Comparison of ENCODE assay signal across 8 cellular contexts in genomic region chr11:64877390-64878222, GRCh38. TPM values are rescaled to one million over a fixed set of nuclear protein-coding genes. Genes with fewer than 3 reads are reported as not detected.
DNase-seq lines count a peak whose midpoint lies in the region; ATAC-seq and TF ChIP-seq lines count a peak whose summit lies in the region.

No MANE protein-coding gene starts in this region.

- no CpG with 5 or more reads among the region's 41 CpGs for WGBS in iPS DF 6.9 (ENCODE audit: insufficient coverage, insufficient read length)

- no peaks in the 10 kb centered on the region; the same call in 1 of the 2 replicates for H3K27me3 ChIP-seq in iPS DF 6.9 (ENCODE audit: control insufficient read depth, insufficient read depth, low read length)

- peak overlapping the region; percentile 89 for H3K27ac Mint-ChIP-seq in activated T-helper 17 cell treated with anti-CD3 and anti-CD28 coated beads, Interleukin-2, amount 50 U/mL, for 72 hours
- H3K27ac Mint-ChIP-seq in stimulated activated memory B cell treated with anti-CD40 and anti-IgM and Interleukin-4, amounts not matched to agents 10 μg/mL and 1 μg/mL and 100 μg/mL, for 72 hours, result peak overlapping the region; percentile 86

- no peak for TF ChIP-seq CTCF in GM10266 (IDR thresholded peaks at IDR 0.05; ENCODE audit: control insufficient read depth, insufficient read depth, low read depth, missing control alignments)

- H3K9me3 ChIP-seq in iPS DF 6.9 (ENCODE audit: control insufficient read depth, insufficient read depth, low read length), result no peaks in the 10 kb centered on the region

- peaks cover 9% of the 10 kb centered on the region for H3K4me1 ChIP-seq in iPS DF 6.9 (ENCODE audit: control insufficient read depth, insufficient read depth, low read length)

- peaks cover 56% of the 10 kb centered on the region for H3K36me3 Mint-ChIP-seq in activated T-helper 17 cell treated with anti-CD3 and anti-CD28 coated beads, Interleukin-2, amount 50 U/mL, for 72 hours (ENCODE audit: low read depth)
- peaks cover 47% of the 10 kb centered on the region for H3K36me3 Mint-ChIP-seq in stimulated activated memory B cell treated with anti-CD40 and anti-IgM and Interleukin-4, amounts not matched to agents 10 μg/mL and 1 μg/mL and 100 μg/mL, for 72 hours

- no peaks in the 10 kb centered on the region for H3K9me3 Mint-ChIP-seq in activated T-helper 17 cell treated with anti-CD3 and anti-CD28 coated beads, Interleukin-2, amount 50 U/mL, for 72 hours
- H3K9me3 Mint-ChIP-seq in stimulated activated memory B cell treated with anti-CD40 and anti-IgM and Interleukin-4, amounts not matched to agents 10 μg/mL and 1 μg/mL and 100 μg/mL, for 72 hours, result no peaks in the 10 kb centered on the region

- ATAC-seq in HG02970 (IDR thresholded peaks at IDR 0.05; ENCODE audit: low FRiP score, unreplicated experiment), result peak; percentile 0
- peak; percentile 15 for ATAC-seq in activated T-helper 17 cell treated with anti-CD3 and anti-CD28 coated beads, Interleukin-2, amount 50 U/mL, for 72 hours (replicated peaks)
- ATAC-seq in stimulated activated memory B cell treated with anti-CD40 and anti-IgM and Interleukin-4, amounts not matched to agents 10 μg/mL and 1 μg/mL and 100 μg/mL, for 72 hours, result peak; percentile 51
- no peak for ATAC-seq in GM18502 (IDR thresholded peaks at IDR 0.05; ENCODE audit: poor library complexity, unreplicated experiment)
- ATAC-seq in GM21619 (IDR thresholded peaks at IDR 0.05; ENCODE audit: unreplicated experiment), result no peak

- H3K4me1 Mint-ChIP-seq in activated T-helper 17 cell treated with anti-CD3 and anti-CD28 coated beads, Interleukin-2, amount 50 U/mL, for 72 hours, result peaks cover 52% of the 10 kb centered on the region
- H3K4me1 Mint-ChIP-seq in stimulated activated memory B cell treated with anti-CD40 and anti-IgM and Interleukin-4, amounts not matched to agents 10 μg/mL and 1 μg/mL and 100 μg/mL, for 72 hours, result peaks cover 67% of the 10 kb centered on the region

- H3K36me3 ChIP-seq in iPS DF 6.9 (ENCODE audit: control insufficient read depth, insufficient read depth, low read length), result no peaks in the 10 kb centered on the region

- H3K27ac ChIP-seq in iPS DF 6.9 (ENCODE audit: low read length), result no peak overlapping the region

- DNase-seq in GM10266 (ENCODE audit: extremely low spot score) (peak; percentile 73), iPS DF 6.9 (ENCODE audit: low read depth, low spot score) (no peak), Kasumi-1 (lab: John Stamatoyannopoulos, UW) (no peak)

- peak overlapping the region; percentile 99 for H3K4me3 Mint-ChIP-seq in activated T-helper 17 cell treated with anti-CD3 and anti-CD28 coated beads, Interleukin-2, amount 50 U/mL, for 72 hours
- peak overlapping the region; percentile 95 for H3K4me3 Mint-ChIP-seq in stimulated activated memory B cell treated with anti-CD40 and anti-IgM and Interleukin-4, amounts not matched to agents 10 μg/mL and 1 μg/mL and 100 μg/mL, for 72 hours

- peak overlapping the region; percentile 84 for H3K4me3 ChIP-seq in iPS DF 6.9 (ENCODE audit: low read length)

- H3K27me3 Mint-ChIP-seq in activated T-helper 17 cell treated with anti-CD3 and anti-CD28 coated beads, Interleukin-2, amount 50 U/mL, for 72 hours, result no peaks in the 10 kb centered on the region
- no peaks in the 10 kb centered on the region for H3K27me3 Mint-ChIP-seq in stimulated activated memory B cell treated with anti-CD40 and anti-IgM and Interleukin-4, amounts not matched to agents 10 μg/mL and 1 μg/mL and 100 μg/mL, for 72 hours

RNA-seq across cellular contexts. Expression of gene EHD1, which starts 0.8 kb away (rescaled TPM):
- 100 to 1,000 TPM in 1 of 2 donors, 10 to 100 TPM in 1; 96.5 to 107 TPM for total RNA-seq in activated T-helper 17 cell treated with anti-CD3 and anti-CD28 coated beads, Interleukin-2, amount 50 U/mL, for 72 hours

RNA-seq across cellular contexts. Expression of gene CDC42BPG, which starts 33.2 kb away (rescaled TPM):
- under 1 TPM; 0.37 to 0.71 TPM for total RNA-seq in activated T-helper 17 cell treated with anti-CD3 and anti-CD28 coated beads, Interleukin-2, amount 50 U/mL, for 72 hours

RNA-seq across cellular contexts. Expression of gene ATG2A, which starts 39.4 kb away (rescaled TPM):
- total RNA-seq in activated T-helper 17 cell treated with anti-CD3 and anti-CD28 coated beads, Interleukin-2, amount 50 U/mL, for 72 hours, result 10 to 100 TPM; 20.9 to 23.1 TPM

RNA-seq across cellular contexts. Expression of gene PPP2R5B, which starts 46.9 kb away (rescaled TPM):
- total RNA-seq in activated T-helper 17 cell treated with anti-CD3 and anti-CD28 coated beads, Interleukin-2, amount 50 U/mL, for 72 hours, result 10 to 100 TPM; 14.6 to 43.0 TPM

RNA-seq across cellular contexts. Expression of gene GPHA2, which starts 58.1 kb away (rescaled TPM):
- total RNA-seq in activated T-helper 17 cell treated with anti-CD3 and anti-CD28 coated beads, Interleukin-2, amount 50 U/mL, for 72 hours, result under 1 TPM in 1 of 2 donors, not detected in 1; 0.43 TPM

Comparison
In these comparisons a context has a peak if more than half of its experiments do, and no peak if none do; other contexts are left out.
1. ATAC-seq: peak in HG02970 (single experiment), activated T-helper 17 cell treated with anti-CD3 and anti-CD28 coated beads, Interleukin-2, amount 50 U/mL, for 72 hours (single experiment) and stimulated activated memory B cell treated with anti-CD40 and anti-IgM and Interleukin-4, amounts not matched to agents 10 μg/mL and 1 μg/mL and 100 μg/mL, for 72 hours (single experiment); none in GM18502 (single experiment) and GM21619 (single experiment).